Comparison of ENCODE assay signal across 17 cellular contexts in genomic region chr9:131347376-131348020, GRCh38. TPM values are rescaled to one million over a fixed set of nuclear protein-coding genes. Genes with fewer than 3 reads are reported as not detected.
"Had no signal": no experiment of that assay in that cellular context is flagged by ENCODE, and none has a peak within 500 bp of the region (broad histone marks: within the 10 kb centered on the region; RNA-seq: fewer than 3 reads in every experiment).

No MANE protein-coding gene starts in this region.

- H3K4me3 ChIP-seq: sigmoid colon, suprapubic skin, upper lobe of left lung had no signal

- H3K36me3 ChIP-seq: brain microvascular endothelial cell, sigmoid colon, suprapubic skin, upper lobe of left lung, WERI-Rb-1 had no signal

- H3K27me3 Mint-ChIP-seq: activated T-helper 17 cell treated with anti-CD3 and anti-CD28 coated beads, Interleukin-2, amount 50 U/mL, for 72 hours had no signal

- DNase-seq: activated CD4-positive, alpha-beta T cell treated with anti-CD3 and anti-CD28 coated beads for 48 hours; activated CD8-positive, alpha-beta memory T cell treated with anti-CD3 and anti-CD28 coated beads for 24 hours; activated naive CD4-positive, alpha-beta T cell treated with anti-CD3 and anti-CD28 coated beads, Interleukin-2, amount 50 U/mL, for 16 hours; amniotic stem cell; brain microvascular endothelial cell; dermis blood vessel endothelial cell; hippocampal formation; nephron progenitor cell; sigmoid colon; stimulated activated CD4-positive, alpha-beta T cell treated with anti-CD3 and anti-CD28 coated beads, Interleukin-4, amount 100 ng/mL, for 1 hour; stimulated activated CD8-positive, alpha-beta memory T cell treated with anti-CD3 and anti-CD28 coated beads, Interleukin-4, amount 100 ng/mL, for 48 hours; stimulated activated naive CD8-positive, alpha-beta T cell treated with anti-CD3 and anti-CD28 coated beads, Interleukin-15, Interleukin-2, amounts not matched to agents 100 U/mL and 50 U/mL, for 24 hours; T-helper 1 cell; upper lobe of left lung; WERI-Rb-1 had no signal

- H3K27ac Mint-ChIP-seq: activated T-helper 17 cell treated with anti-CD3 and anti-CD28 coated beads, Interleukin-2, amount 50 U/mL, for 72 hours; nephron progenitor cell had no signal

- H3K27ac ChIP-seq: brain microvascular endothelial cell, sigmoid colon, suprapubic skin, upper lobe of left lung, WERI-Rb-1 had no signal

- H3K4me3 Mint-ChIP-seq: activated T-helper 17 cell treated with anti-CD3 and anti-CD28 coated beads, Interleukin-2, amount 50 U/mL, for 72 hours; nephron progenitor cell had no signal

- H3K9me3 Mint-ChIP-seq: activated T-helper 17 cell treated with anti-CD3 and anti-CD28 coated beads, Interleukin-2, amount 50 U/mL, for 72 hours; nephron progenitor cell had no signal

- ATAC-seq: activated T-helper 17 cell treated with anti-CD3 and anti-CD28 coated beads, Interleukin-2, amount 50 U/mL, for 72 hours; stimulated activated naive CD8-positive, alpha-beta T cell treated with anti-CD3 and anti-CD28 coated beads, Interleukin-15, Interleukin-2, amounts not matched to agents 100 U/mL and 50 U/mL, for 24 hours had no signal

- H3K27me3 ChIP-seq: suprapubic skin, upper lobe of left lung had no signal

- H3K4me1 Mint-ChIP-seq: activated T-helper 17 cell treated with anti-CD3 and anti-CD28 coated beads, Interleukin-2, amount 50 U/mL, for 72 hours had no signal

- H3K9me3 ChIP-seq: sigmoid colon, suprapubic skin, upper lobe of left lung had no signal

RNA-seq across cellular contexts. Expression of gene PLPP7, which starts 58.0 kb away (rescaled TPM):
- total RNA-seq: activated T-helper 17 cell treated with anti-CD3 and anti-CD28 coated beads, Interleukin-2, amount 50 U/mL, for 72 hours had no signal
